12 cellular contexts compared by ENCODE assay signal in the genomic region with DNA sequence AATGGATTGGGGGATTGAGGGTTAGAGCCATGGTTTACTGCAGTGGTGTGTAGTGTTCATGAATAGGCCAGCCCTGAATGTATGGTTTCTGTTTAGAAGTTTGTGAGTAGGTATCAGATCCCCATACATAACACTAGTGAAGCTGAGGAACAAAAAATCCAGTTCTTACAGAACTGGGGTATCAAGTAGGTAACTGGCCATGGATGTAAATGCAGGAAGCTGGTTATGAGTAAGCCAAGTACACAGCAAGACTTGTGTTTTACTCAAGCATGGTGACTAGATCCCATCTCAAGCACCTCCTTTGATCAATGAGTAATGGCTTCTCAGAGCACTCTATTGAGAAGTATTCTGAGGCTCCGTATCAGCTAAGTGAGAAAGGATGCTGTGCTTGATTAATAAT.
A peak's percentile ranks its signal among the peaks of the same experiment; 100 is the strongest.
DNase-seq lines count a peak whose midpoint lies in the region; ATAC-seq and TF ChIP-seq lines count a peak whose summit lies in the region.
"Had no signal": no experiment of that assay in that cellular context is flagged by ENCODE, and none has a peak within 500 bp of the region (broad histone marks: within the 10 kb centered on the region; RNA-seq: fewer than 3 reads in every experiment).

No MANE protein-coding gene starts in this region.

- H4K20me1 ChIP-seq in neural progenitor cell (ENCODE audit: low read depth) = no peaks in the 10 kb centered on the region

- H3K79me2 ChIP-seq in neural progenitor cell (ENCODE audit: low read depth) = no peaks in the 10 kb centered on the region

- no peaks in the 10 kb centered on the region for H3K36me3 Mint-ChIP-seq in neural progenitor cell

- CTCF ChIA-PET in HEK293 (lab: Yijun Ruan, JAX) = interaction anchor here (0.6 kb wide), 1 partner anchor 599 kb away, joined by 5 read pairs; no protein-coding TSS in a partner anchor

- ATAC-seq in GM18873 (IDR thresholded peaks at IDR 0.05; ENCODE audit: low FRiP score, unreplicated experiment) (peak; percentile 50), HG03280 (IDR thresholded peaks at IDR 0.05; ENCODE audit: unreplicated experiment) (no peak)
- ATAC-seq: T-helper 17 cell had no signal

- no peak overlapping the region for H3K4me2 ChIP-seq in neural progenitor cell

- H3K9me3 Mint-ChIP-seq in neural progenitor cell = no peaks in the 10 kb centered on the region
- H3K9me3 Mint-ChIP-seq: endodermal cell had no signal

- DNase-seq in HT1080 (ENCODE audit: low read depth) = peak; percentile 53
- no peak for DNase-seq in neural progenitor cell (ENCODE audit: low spot score)
- no peak for DNase-seq in amniotic stem cell (lab: John Stamatoyannopoulos, UW)
- DNase-seq in GM19238 (ENCODE audit: insufficient read length, low spot score) = no peak
- no peak for DNase-seq in hippocampal formation (lab: John Stamatoyannopoulos, UW)
- DNase-seq: endodermal cell, T-helper 17 cell, thyroid gland had no signal

- no peaks in the 10 kb centered on the region for H3K36me3 ChIP-seq in HEK293 (ENCODE audit: control insufficient read depth in 2 of 2, insufficient read depth in 1 of 2, low read length in 2 of 2)
- H3K36me3 ChIP-seq in neural progenitor cell = no peaks in the 10 kb centered on the region
- H3K36me3 ChIP-seq: neutrophil, thyroid gland had no signal

- no peak overlapping the region for H3K4me3 Mint-ChIP-seq in neural progenitor cell
- H3K4me3 Mint-ChIP-seq: endodermal cell, T-helper 17 cell had no signal

- H2AFZ ChIP-seq in neural progenitor cell (replicated peaks) = no peak overlapping the region

- peak overlapping the region; percentile 91 for H3K27ac Mint-ChIP-seq in neural progenitor cell
- H3K27ac Mint-ChIP-seq: endodermal cell, T-helper 17 cell had no signal

- H3K27me3 ChIP-seq in neural progenitor cell = no peaks in the 10 kb centered on the region
- H3K27me3 ChIP-seq: neutrophil, thyroid gland had no signal

- POLR2A ChIA-PET in HEK293 (lab: Yijun Ruan, JAX) = no interaction called here

- H3K4me3 ChIP-seq in HEK293 (ENCODE audit: low read depth, low read length) = no peak overlapping the region
- no peak overlapping the region for H3K4me3 ChIP-seq in neural progenitor cell
- H3K4me3 ChIP-seq: thyroid gland had no signal

- H3K27ac ChIP-seq in HEK293 (ENCODE audit: extremely low read depth, low read depth, low read length) (no peak overlapping the region), neural progenitor cell (peak overlapping the region; percentile 56)
- H3K27ac ChIP-seq: neutrophil, thyroid gland had no signal

- H3F3A ChIP-seq in neural progenitor cell (ENCODE audit: low read depth) = peaks cover 23% of the 10 kb centered on the region

- no peak overlapping the region for H3K9ac ChIP-seq in neural progenitor cell

- no peak for TF ChIP-seq CTCF in HEK293 (tag by site-specific recombination; IDR thresholded peaks at IDR 0.05)
- no peak for TF ChIP-seq CTCF in neural progenitor cell (IDR thresholded peaks at IDR 0.05)

- H3K9me3 ChIP-seq in HEK293 (ENCODE audit: control insufficient read depth, insufficient read depth, low read depth, low read length) = no peaks in the 10 kb centered on the region
- H3K9me3 ChIP-seq in neural progenitor cell (ENCODE audit: low read depth) = no peaks in the 10 kb centered on the region
- H3K9me3 ChIP-seq: neutrophil, thyroid gland had no signal

- H3K4me1 Mint-ChIP-seq in neural progenitor cell = peaks cover 20% of the 10 kb centered on the region
- H3K4me1 Mint-ChIP-seq: T-helper 17 cell had no signal

- peaks cover 2% of the 10 kb centered on the region for H3K27me3 Mint-ChIP-seq in neural progenitor cell (ENCODE audit: insufficient read depth, low read depth)
- H3K27me3 Mint-ChIP-seq: T-helper 17 cell had no signal

- H3K4me1 ChIP-seq in HEK293 (ENCODE audit: control insufficient read depth, insufficient read depth, low read length) = peaks cover 9% of the 10 kb centered on the region
- H3K4me1 ChIP-seq in neural progenitor cell = peaks cover 17% of the 10 kb centered on the region
- H3K4me1 ChIP-seq: thyroid gland had no signal

TF ChIP-seq in HEK293, 187 proteins besides CTCF, POLR2A, EP300 and RAD21:
- TF ChIP-seq ZNF146 (tag by site-specific recombination; IDR thresholded peaks at IDR 0.05) (no peak), ZBTB17 (tag by site-specific recombination; IDR thresholded peaks at IDR 0.05) (0 out of 2 replicates have a peak, but pooled peaks have one; percentile 19)
